9 cellular contexts compared by ENCODE assay signal in genomic region chr1:201739054-201739453, GRCh38.
DNase-seq lines count a peak whose midpoint lies in the region; ATAC-seq and TF ChIP-seq lines count a peak whose summit lies in the region.
"Had no signal": no experiment of that assay in that cellular context is flagged by ENCODE, and none has a peak within 500 bp of the region (broad histone marks: within the 10 kb centered on the region; RNA-seq: fewer than 3 reads in every experiment).

No MANE protein-coding gene starts in this region.

- H3K4me3 ChIP-seq in tibial nerve: peak overlapping the region; percentile 39 to 73 (median 63)

- H3K4me3 Mint-ChIP-seq in activated CD8-positive, alpha-beta memory T cell treated with anti-CD3 and anti-CD28 coated beads, Interleukin-2, amount 10 ng/mL, durations not matched to agents 7 days and 5 days: peak overlapping the region; percentile 65
- peak overlapping the region; percentile 94 for H3K4me3 Mint-ChIP-seq in memory B cell

- no peak overlapping the region for H3K27ac Mint-ChIP-seq in activated CD8-positive, alpha-beta memory T cell treated with anti-CD3 and anti-CD28 coated beads, Interleukin-2, amount 10 ng/mL, durations not matched to agents 7 days and 5 days
- no peak overlapping the region for H3K27ac Mint-ChIP-seq in memory B cell

- TF ChIP-seq CTCF in tibial nerve (IDR thresholded peaks at IDR 0.05): no peak
- no peak for TF ChIP-seq CTCF in GM20000 (IDR thresholded peaks at IDR 0.05; ENCODE audit: extremely low read depth, missing control alignments)

- 48 to 57% methylated on average over 11 of the region's 11 CpGs for WGBS in tibial nerve, 2 donors

- H3K36me3 Mint-ChIP-seq in activated CD8-positive, alpha-beta memory T cell treated with anti-CD3 and anti-CD28 coated beads, Interleukin-2, amount 10 ng/mL, durations not matched to agents 7 days and 5 days: no peaks in the 10 kb centered on the region
- H3K36me3 Mint-ChIP-seq in memory B cell: no peaks in the 10 kb centered on the region

- peaks cover 10% of the 10 kb centered on the region for H3K4me1 Mint-ChIP-seq in activated CD8-positive, alpha-beta memory T cell treated with anti-CD3 and anti-CD28 coated beads, Interleukin-2, amount 10 ng/mL, durations not matched to agents 7 days and 5 days
- H3K4me1 Mint-ChIP-seq in memory B cell: peaks cover 25% of the 10 kb centered on the region

- no peak for ATAC-seq in activated CD8-positive, alpha-beta memory T cell treated with anti-CD3 and anti-CD28 coated beads, Interleukin-2, amount 10 ng/mL, durations not matched to agents 7 days and 5 days
- ATAC-seq in memory B cell (ENCODE audit: low read depth) (no peak), HG02885 (IDR thresholded peaks at IDR 0.05; ENCODE audit: poor library complexity, unreplicated experiment) (no peak)

- H3K9me3 Mint-ChIP-seq in activated CD8-positive, alpha-beta memory T cell treated with anti-CD3 and anti-CD28 coated beads, Interleukin-2, amount 10 ng/mL, durations not matched to agents 7 days and 5 days (ENCODE audit: low read depth): no peaks in the 10 kb centered on the region
- H3K9me3 Mint-ChIP-seq in memory B cell: no peaks in the 10 kb centered on the region

- no peak for TF ChIP-seq EP300 in tibial nerve (IDR thresholded peaks at IDR 0.05)

- H3K4me1 ChIP-seq in tibial nerve: peaks cover 0 to 71% (median 24%) of the 10 kb centered on the region in 4 donors

- CTCF ChIA-PET in activated CD8-positive, alpha-beta memory T cell treated with anti-CD3 and anti-CD28 coated beads, Interleukin-2, amount 10 ng/mL, durations not matched to agents 7 days and 5 days (lab: Charles Lee): interaction anchor here (1.0 to 1.9 kb wide), 3 partner anchors 13 to 30 kb away, joined by 4 to 6 read pairs (median 4); no protein-coding TSS in a partner anchor

- no peaks in the 10 kb centered on the region for H3K9me3 ChIP-seq in tibial nerve

- H3K27me3 Mint-ChIP-seq in activated CD8-positive, alpha-beta memory T cell treated with anti-CD3 and anti-CD28 coated beads, Interleukin-2, amount 10 ng/mL, durations not matched to agents 7 days and 5 days: peaks cover 56% of the 10 kb centered on the region
- H3K27me3 Mint-ChIP-seq in memory B cell: peaks cover 3% of the 10 kb centered on the region

- H3K27me3 ChIP-seq in tibial nerve: no peaks in the 10 kb centered on the region

- no peak for TF ChIP-seq POLR2A in tibial nerve (IDR thresholded peaks at IDR 0.05)

- H3K36me3 ChIP-seq in tibial nerve: no peaks in the 10 kb centered on the region

- DNase-seq in activated CD8-positive, alpha-beta memory T cell treated with anti-CD3 and anti-CD28 coated beads, Interleukin-2, amount 10 ng/mL, durations not matched to agents 7 days and 5 days: no peak
- DNase-seq in activated CD8-positive, alpha-beta memory T cell treated with anti-CD3 and anti-CD28 coated beads, Interleukin-2, amount 50 U/mL, for 4 hours: no peak
- DNase-seq in cerebellar cortex (ENCODE audit: low spot score): peak; percentile 21
- no peak for DNase-seq in memory B cell (ENCODE audit: low spot score in 2 of 2)
- no peak for DNase-seq in tibial nerve (ENCODE audit: low spot score in 2 of 2)
- no peak for DNase-seq in GM20000 (ENCODE audit: low spot score)
- no peak for DNase-seq in cortex of kidney (lab: John Stamatoyannopoulos, UW)

- H3K27ac ChIP-seq in tibial nerve: peak overlapping the region in 2 of 4 donors; percentile 70 to 78
- H3K27ac ChIP-seq: C4-2B had no signal
